ENCODE assay signal across 19 cellular contexts in the genomic region with DNA sequence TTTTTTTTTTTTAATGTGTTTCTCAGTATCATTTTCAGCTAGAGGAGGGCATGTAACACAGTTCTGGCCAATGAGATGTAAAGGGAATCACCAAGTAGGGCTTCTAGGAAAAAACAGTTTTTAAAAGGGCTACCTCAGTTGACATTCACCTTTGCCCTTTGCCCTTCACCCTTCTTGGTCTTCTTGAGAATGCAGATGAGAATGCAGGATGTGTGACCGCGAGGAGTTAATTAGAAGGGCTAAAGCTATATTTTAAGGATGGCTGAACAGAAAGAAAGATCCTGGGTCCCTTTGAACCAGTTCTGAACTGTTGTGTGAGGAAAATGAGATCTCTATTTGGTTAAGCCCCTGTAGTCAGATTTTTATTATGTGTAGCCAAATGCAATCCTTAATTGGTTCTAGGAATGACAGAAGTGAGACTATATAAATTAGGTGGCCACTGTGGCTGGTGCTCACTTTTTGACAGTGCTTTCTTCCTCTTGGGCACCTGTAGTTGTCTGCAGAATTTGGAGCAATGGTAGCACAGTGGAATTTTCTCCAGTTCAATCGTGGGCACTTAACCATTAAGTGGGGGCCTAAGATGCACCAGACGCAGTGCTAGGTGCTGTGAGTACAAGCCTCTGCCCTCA. TPM values are rescaled to one million over a fixed set of nuclear protein-coding genes. Genes with fewer than 3 reads are reported as not detected.
DNase-seq lines count a peak whose midpoint lies in the region; ATAC-seq and TF ChIP-seq lines count a peak whose summit lies in the region.
"Had no signal": no experiment of that assay in that cellular context is flagged by ENCODE, and none has a peak within 500 bp of the region (broad histone marks: within the 10 kb centered on the region; RNA-seq: fewer than 3 reads in every experiment).

No MANE protein-coding gene starts in this region.

- H3K36me3 Mint-ChIP-seq in activated naive CD8-positive, alpha-beta T cell = no peaks in the 10 kb centered on the region
- H3K36me3 Mint-ChIP-seq in activated naive CD8-positive, alpha-beta T cell treated with anti-CD3 and anti-CD28 coated beads, Interleukin-2, amount 50 U/mL, for 24 hours (ENCODE audit: low read depth) = no peaks in the 10 kb centered on the region
- no peaks in the 10 kb centered on the region for H3K36me3 Mint-ChIP-seq in brain
- H3K36me3 Mint-ChIP-seq: CD14-positive monocyte had no signal

- H3K9me3 ChIP-seq in neuronal stem cell (replicated peaks in 1 of 2; ENCODE audit: control insufficient read depth in 2 of 2, insufficient read depth in 1 of 2, low read depth in 1 of 2, low read length in 2 of 2) = no peaks in the 10 kb centered on the region
- H3K9me3 ChIP-seq: Peyer's patch had no signal

- H2AFZ ChIP-seq in neuronal stem cell (ENCODE audit: low read length) = no peak overlapping the region

- H4K8ac ChIP-seq in neuronal stem cell (ENCODE audit: low read depth, low read length) = no peak overlapping the region

- H3K4me1 Mint-ChIP-seq in activated naive CD8-positive, alpha-beta T cell (ENCODE audit: low read depth) = no peaks in the 10 kb centered on the region
- no peaks in the 10 kb centered on the region for H3K4me1 Mint-ChIP-seq in activated naive CD8-positive, alpha-beta T cell treated with anti-CD3 and anti-CD28 coated beads, Interleukin-2, amount 50 U/mL, for 24 hours
- peaks cover 27% of the 10 kb centered on the region for H3K4me1 Mint-ChIP-seq in brain
- H3K4me1 Mint-ChIP-seq: B cell, CD14-positive monocyte had no signal

- peak overlapping the region; percentile 49 for H3K27ac ChIP-seq in neuronal stem cell (replicated peaks; ENCODE audit: low read length)
- H3K27ac ChIP-seq: KMS-11, Peyer's patch had no signal

- H3K18ac ChIP-seq in neuronal stem cell (ENCODE audit: low read length) = no peak overlapping the region

- H3K4me2 ChIP-seq in neuronal stem cell (ENCODE audit: insufficient read depth, low read length, poor library complexity, severe bottlenecking) = no peak overlapping the region
- H3K4me2 ChIP-seq: KMS-11 had no signal

- H3K4me1 ChIP-seq in neuronal stem cell (ENCODE audit: control insufficient read depth in 2 of 2, insufficient read depth in 1 of 2, low read depth in 1 of 2, low read length in 2 of 2) = peaks cover 7 to 11% of the 10 kb centered on the region in 2 donors
- H3K4me1 ChIP-seq: Peyer's patch had no signal

- DNase-seq in activated naive CD8-positive, alpha-beta T cell treated with anti-CD3 and anti-CD28 coated beads, Interleukin-2, amount 50 U/mL, for 24 hours = no peak
- DNase-seq in neuronal stem cell (ENCODE audit: low spot score) = peak; percentile 56
- no peak for DNase-seq in NCI-H2227 (lab: John Stamatoyannopoulos, UW; ENCODE audit: unreplicated experiment)
- no peak for DNase-seq in T-helper 2 cell
- DNase-seq in activated CD4-positive, CD25-positive, alpha-beta regulatory T cell treated with anti-CD3 and anti-CD28 coated beads, Interleukin-2, amount 50 U/mL, for 72 hours = no peak
- DNase-seq: GOT3, NCI-H1105, NCI-H146, NCI-H2029, NCI-H345, NCI-H524, NCI-H774, Peyer's patch had no signal

- no peak overlapping the region for H3K14ac ChIP-seq in neuronal stem cell (ENCODE audit: low read length)

- no peak overlapping the region for H3K9ac ChIP-seq in neuronal stem cell (ENCODE audit: low read depth, low read length, poor library complexity)
- H3K9ac ChIP-seq: KMS-11 had no signal

- H2BK120ac ChIP-seq in neuronal stem cell (ENCODE audit: low read depth, low read length) = no peak overlapping the region

- no peaks in the 10 kb centered on the region for H3K79me1 ChIP-seq in neuronal stem cell (ENCODE audit: low read depth, low read length)

- no peaks in the 10 kb centered on the region for H3K27me3 Mint-ChIP-seq in activated naive CD8-positive, alpha-beta T cell
- no peaks in the 10 kb centered on the region for H3K27me3 Mint-ChIP-seq in activated naive CD8-positive, alpha-beta T cell treated with anti-CD3 and anti-CD28 coated beads, Interleukin-2, amount 50 U/mL, for 24 hours
- H3K27me3 Mint-ChIP-seq in brain = peaks cover 4% of the 10 kb centered on the region

- no peak overlapping the region for H3K4ac ChIP-seq in neuronal stem cell (ENCODE audit: low read length)

- no peak overlapping the region for H2BK5ac ChIP-seq in neuronal stem cell (ENCODE audit: low read length)

- no peak overlapping the region for H3K23ac ChIP-seq in neuronal stem cell (ENCODE audit: low read depth, low read length, poor library complexity)

- no peaks in the 10 kb centered on the region for H3K36me3 ChIP-seq in neuronal stem cell (replicated peaks in 1 of 2; ENCODE audit: control insufficient read depth in 2 of 2, insufficient read depth in 2 of 2, low read length in 2 of 2)
- H3K36me3 ChIP-seq: Peyer's patch had no signal

- TF ChIP-seq CTCF in brain (conservative IDR thresholded peaks at IDR 0.05) = no peak

- no peak for ATAC-seq in activated naive CD8-positive, alpha-beta T cell treated with anti-CD3 and anti-CD28 coated beads, Interleukin-2, amount 50 U/mL, for 24 hours
- ATAC-seq: HCT116 had no signal

- peaks cover 0 to 6% (median 0%) of the 10 kb centered on the region in 3 experiments for H3K27me3 ChIP-seq in neuronal stem cell (ENCODE audit: control insufficient read depth in 3 of 3, insufficient read depth in 3 of 3, low read depth in 1 of 3, low read length in 3 of 3)
- H3K27me3 ChIP-seq: Peyer's patch had no signal

- H3K27ac Mint-ChIP-seq in activated naive CD8-positive, alpha-beta T cell = peak overlapping the region; percentile 13
- H3K27ac Mint-ChIP-seq in activated naive CD8-positive, alpha-beta T cell treated with anti-CD3 and anti-CD28 coated beads, Interleukin-2, amount 50 U/mL, for 24 hours = no peak overlapping the region
- H3K27ac Mint-ChIP-seq in brain = peak overlapping the region in 4 of 5 experiments; percentile 5 to 94 (median 21)
- H3K27ac Mint-ChIP-seq: B cell, CD14-positive monocyte had no signal

- WGBS in neuronal stem cell (ENCODE audit: extremely low coverage in 2 of 2, insufficient read length in 2 of 2, insufficient replicate concordance in 1 of 2), 2 donors = no CpG with 5 or more reads among the region's 4 CpGs

- no peaks in the 10 kb centered on the region for H3K9me3 Mint-ChIP-seq in activated naive CD8-positive, alpha-beta T cell (ENCODE audit: low read depth)
- no peaks in the 10 kb centered on the region for H3K9me3 Mint-ChIP-seq in activated naive CD8-positive, alpha-beta T cell treated with anti-CD3 and anti-CD28 coated beads, Interleukin-2, amount 50 U/mL, for 24 hours
- H3K9me3 Mint-ChIP-seq in brain = peaks cover 0 to 14% (median 8%) of the 10 kb centered on the region in 5 experiments

- no peak overlapping the region for H4K91ac ChIP-seq in neuronal stem cell (ENCODE audit: low read depth, low read length, poor library complexity)

- no peak overlapping the region for H3K4me3 ChIP-seq in neuronal stem cell (ENCODE audit: low read length in 2 of 2)
- H3K4me3 ChIP-seq: Peyer's patch had no signal

- H2BK15ac ChIP-seq in neuronal stem cell (ENCODE audit: low read length) = no peak overlapping the region

- H3K4me3 Mint-ChIP-seq in activated naive CD8-positive, alpha-beta T cell = no peak overlapping the region
- no peak overlapping the region for H3K4me3 Mint-ChIP-seq in activated naive CD8-positive, alpha-beta T cell treated with anti-CD3 and anti-CD28 coated beads, Interleukin-2, amount 50 U/mL, for 24 hours
- no peak overlapping the region for H3K4me3 Mint-ChIP-seq in brain
- H3K4me3 Mint-ChIP-seq: B cell, CD14-positive monocyte had no signal

- no peak overlapping the region for H2AK5ac ChIP-seq in neuronal stem cell (ENCODE audit: low read depth, low read length)

- no peak overlapping the region for H2BK12ac ChIP-seq in neuronal stem cell (ENCODE audit: low read length)

RNA-seq across cellular contexts. Expression of a gene that starts 21.1 kb away (rescaled TPM):
- 836 TPM for polyA plus RNA-seq in brain (ENCODE audit: insufficient read depth, low read depth, low replicate concordance)
- 280 TPM for polyA plus RNA-seq in neuronal stem cell (2013, experiment 1 of 2)
- polyA plus RNA-seq in neuronal stem cell (2013, experiment 2 of 2) = 289 TPM
